ENCODE assay signal across 18 cellular contexts in the genomic region with DNA sequence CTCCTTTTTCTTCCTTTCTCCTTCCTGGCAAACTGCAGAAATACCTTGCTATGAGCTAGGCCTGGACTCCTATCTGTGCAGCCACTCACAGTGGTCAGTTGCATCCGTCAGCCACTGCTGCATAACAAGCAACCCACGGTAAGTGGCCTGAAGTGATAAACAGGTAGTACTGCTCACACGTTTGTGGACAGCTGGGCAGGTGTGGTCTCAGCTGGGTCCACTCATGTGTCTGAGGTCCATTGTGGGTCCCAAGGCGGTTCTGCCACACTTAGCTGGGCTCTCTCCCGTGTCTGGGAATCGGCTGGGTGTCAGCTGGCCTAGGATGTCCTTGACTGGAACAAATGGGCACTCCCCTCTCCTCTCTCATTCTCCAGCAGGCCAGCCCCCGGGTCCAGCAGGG.
A peak's percentile ranks its signal among the peaks of the same experiment; 100 is the strongest.
DNase-seq lines count a peak whose midpoint lies in the region; ATAC-seq and TF ChIP-seq lines count a peak whose summit lies in the region.
"Had no signal": no experiment of that assay in that cellular context is flagged by ENCODE, and none has a peak within 500 bp of the region (broad histone marks: within the 10 kb centered on the region; RNA-seq: fewer than 3 reads in every experiment).

No MANE protein-coding gene starts in this region.

- no peak overlapping the region for H2AFZ ChIP-seq in neuronal stem cell (ENCODE audit: low read length)
- H2AFZ ChIP-seq: GM23338 had no signal

- H3K4me1 Mint-ChIP-seq in activated CD8-positive, alpha-beta T cell treated with anti-CD3 and anti-CD28 coated beads for 36 hours (ENCODE audit: low read depth): no peaks in the 10 kb centered on the region
- H3K4me1 Mint-ChIP-seq: CD14-positive monocyte had no signal

- H3K4me2 ChIP-seq in neuronal stem cell (ENCODE audit: insufficient read depth, low read length, poor library complexity, severe bottlenecking): no peak overlapping the region
- H3K4me2 ChIP-seq: BLaER1, GM23338 had no signal

- DNase-seq in activated CD8-positive, alpha-beta memory T cell treated with anti-CD3 and anti-CD28 coated beads, Interleukin-2, amount 50 U/mL, for 48 hours: peak; percentile 20
- DNase-seq in activated CD8-positive, alpha-beta memory T cell treated with anti-CD3 and anti-CD28 coated beads for 24 hours: no peak
- peak; percentile 31 for DNase-seq in ecto neural progenitor cell (ENCODE audit: low spot score)
- DNase-seq in neuronal stem cell (ENCODE audit: low spot score): no peak
- DNase-seq in GM13976 (ENCODE audit: low spot score): no peak
- no peak for DNase-seq in activated CD8-positive, alpha-beta T cell treated with anti-CD3 and anti-CD28 coated beads for 36 hours
- DNase-seq in activated CD4-positive, alpha-beta T cell treated with anti-CD3 and anti-CD28 coated beads, Interleukin-2, amount 50 U/mL, for 1 hour: no peak
- DNase-seq: 8988T; Calu3; CD4-positive, alpha-beta memory T cell; DMS79 treated with DMSO at 0.1 percent for 48 hours; HFFc6; IMR-90 had no signal

- H3K27me3 Mint-ChIP-seq in activated CD8-positive, alpha-beta T cell treated with anti-CD3 and anti-CD28 coated beads for 36 hours: no peaks in the 10 kb centered on the region
- H3K27me3 Mint-ChIP-seq: CD4-positive, alpha-beta memory T cell had no signal

- H3K27ac Mint-ChIP-seq in activated CD8-positive, alpha-beta T cell treated with anti-CD3 and anti-CD28 coated beads for 36 hours: no peak overlapping the region
- H3K27ac Mint-ChIP-seq: CD14-positive monocyte; CD4-positive, alpha-beta memory T cell; GM23338; HFFc6 had no signal

- no peaks in the 10 kb centered on the region for H3K79me1 ChIP-seq in neuronal stem cell (ENCODE audit: low read depth, low read length)

- no peak overlapping the region for H2BK120ac ChIP-seq in neuronal stem cell (ENCODE audit: low read depth, low read length)

- H2BK5ac ChIP-seq in neuronal stem cell (ENCODE audit: low read length): peak overlapping the region; percentile 72

- no peak overlapping the region for H3K14ac ChIP-seq in neuronal stem cell (ENCODE audit: low read length)

- H3K4me3 ChIP-seq in neuronal stem cell (ENCODE audit: low read length in 2 of 2): peak overlapping the region in 1 of 2 donors; percentile 61
- H3K4me3 ChIP-seq: BLaER1, GM12878, GM23338 had no signal

- H3K4me1 ChIP-seq in neuronal stem cell (ENCODE audit: control insufficient read depth in 2 of 2, insufficient read depth in 1 of 2, low read depth in 1 of 2, low read length in 2 of 2): no peaks in the 10 kb centered on the region

- POLR2A ChIA-PET in activated CD8-positive, alpha-beta T cell treated with anti-CD3 and anti-CD28 coated beads for 36 hours (lab: Charles Lee): no interaction called here

- no peak overlapping the region for H3K23ac ChIP-seq in neuronal stem cell (ENCODE audit: low read depth, low read length, poor library complexity)

- no peak overlapping the region for H2AK5ac ChIP-seq in neuronal stem cell (ENCODE audit: low read depth, low read length)

- in situ Hi-C loops in GM13976 (cut with MboI; ENCODE audit: low sequenced_read_pairs, unreplicated experiment): no loop called here

- CTCF ChIA-PET in activated CD8-positive, alpha-beta T cell treated with anti-CD3 and anti-CD28 coated beads for 36 hours (lab: Charles Lee): interaction anchor here (1.5 kb wide), 1 partner anchor 17 kb away, joined by 3 read pairs; no protein-coding TSS in a partner anchor

- H3K18ac ChIP-seq in neuronal stem cell (ENCODE audit: low read length): no peak overlapping the region

- no peak overlapping the region for H2BK12ac ChIP-seq in neuronal stem cell (ENCODE audit: low read length)

- no peaks in the 10 kb centered on the region for H3K9me3 Mint-ChIP-seq in activated CD8-positive, alpha-beta T cell treated with anti-CD3 and anti-CD28 coated beads for 36 hours
- H3K9me3 Mint-ChIP-seq: CD4-positive, alpha-beta memory T cell; GM23338 had no signal

- no CpG with 5 or more reads among the region's 7 CpGs for WGBS in neuronal stem cell (ENCODE audit: extremely low coverage in 2 of 2, insufficient read length in 2 of 2, insufficient replicate concordance in 1 of 2), 2 donors

- no peaks in the 10 kb centered on the region for H3K9me3 ChIP-seq in neuronal stem cell (replicated peaks in 1 of 2; ENCODE audit: control insufficient read depth in 2 of 2, insufficient read depth in 1 of 2, low read depth in 1 of 2, low read length in 2 of 2)
- H3K9me3 ChIP-seq: BLaER1 had no signal

- no peak overlapping the region for H4K91ac ChIP-seq in neuronal stem cell (ENCODE audit: low read depth, low read length, poor library complexity)

- no peak for TF ChIP-seq CTCF in GM13976 (IDR thresholded peaks at IDR 0.05; ENCODE audit: borderline replicate concordance, control extremely low read depth, extremely low read depth, insufficient read depth, missing control alignments)
- TF ChIP-seq CTCF in activated CD8-positive, alpha-beta T cell treated with anti-CD3 and anti-CD28 coated beads for 36 hours (IDR thresholded peaks at IDR 0.05): no peak

- H3K27me3 ChIP-seq in neuronal stem cell (ENCODE audit: control insufficient read depth in 3 of 3, insufficient read depth in 3 of 3, low read depth in 1 of 3, low read length in 3 of 3): peaks cover 0 to 52% (median 0%) of the 10 kb centered on the region in 3 experiments
- H3K27me3 ChIP-seq: BLaER1 had no signal

- intact Hi-C loops in activated CD8-positive, alpha-beta T cell treated with anti-CD3 and anti-CD28 coated beads for 36 hours (cut with micrococcal nuclease): no loop called here

- H3K27ac ChIP-seq in neuronal stem cell (replicated peaks; ENCODE audit: low read length): no peak overlapping the region
- H3K27ac ChIP-seq: BLaER1 had no signal

- ATAC-seq in activated CD8-positive, alpha-beta T cell treated with anti-CD3 and anti-CD28 coated beads for 36 hours: no peak
- ATAC-seq: GM12878, HCT116 had no signal

- no peak overlapping the region for H4K8ac ChIP-seq in neuronal stem cell (ENCODE audit: low read depth, low read length)

- H3K4me3 Mint-ChIP-seq in activated CD8-positive, alpha-beta T cell treated with anti-CD3 and anti-CD28 coated beads for 36 hours: no peak overlapping the region
- H3K4me3 Mint-ChIP-seq: CD14-positive monocyte; CD4-positive, alpha-beta memory T cell; GM23338; HFFc6 had no signal

- H3K9ac ChIP-seq in neuronal stem cell (ENCODE audit: low read depth, low read length, poor library complexity): peak overlapping the region; percentile 63
- H3K9ac ChIP-seq: BLaER1 had no signal

- no peak overlapping the region for H2BK15ac ChIP-seq in neuronal stem cell (ENCODE audit: low read length)

- no peaks in the 10 kb centered on the region for H3K36me3 ChIP-seq in neuronal stem cell (replicated peaks in 1 of 2; ENCODE audit: control insufficient read depth in 2 of 2, insufficient read depth in 2 of 2, low read length in 2 of 2)
- H3K36me3 ChIP-seq: BLaER1 had no signal

- no peak overlapping the region for H3K4ac ChIP-seq in neuronal stem cell (ENCODE audit: low read length)

- H3K36me3 Mint-ChIP-seq in activated CD8-positive, alpha-beta T cell treated with anti-CD3 and anti-CD28 coated beads for 36 hours (ENCODE audit: low read depth): no peaks in the 10 kb centered on the region
- H3K36me3 Mint-ChIP-seq: CD14-positive monocyte; CD4-positive, alpha-beta memory T cell had no signal

Comparison
In these comparisons a context has a peak if more than half of its experiments do, and no peak if none do; other contexts are left out.
1. DNase-seq: peak in activated CD8-positive, alpha-beta memory T cell treated with anti-CD3 and anti-CD28 coated beads, Interleukin-2, amount 50 U/mL, for 48 hours (single experiment) and ecto neural progenitor cell (single experiment); none in activated CD8-positive, alpha-beta memory T cell treated with anti-CD3 and anti-CD28 coated beads for 24 hours (single experiment), neuronal stem cell (single experiment), GM13976 (single experiment), activated CD8-positive, alpha-beta T cell treated with anti-CD3 and anti-CD28 coated beads for 36 hours (single experiment) and activated CD4-positive, alpha-beta T cell treated with anti-CD3 and anti-CD28 coated beads, Interleukin-2, amount 50 U/mL, for 1 hour (single experiment).